23 cellular contexts compared by ENCODE assay signal in the genomic region with DNA sequence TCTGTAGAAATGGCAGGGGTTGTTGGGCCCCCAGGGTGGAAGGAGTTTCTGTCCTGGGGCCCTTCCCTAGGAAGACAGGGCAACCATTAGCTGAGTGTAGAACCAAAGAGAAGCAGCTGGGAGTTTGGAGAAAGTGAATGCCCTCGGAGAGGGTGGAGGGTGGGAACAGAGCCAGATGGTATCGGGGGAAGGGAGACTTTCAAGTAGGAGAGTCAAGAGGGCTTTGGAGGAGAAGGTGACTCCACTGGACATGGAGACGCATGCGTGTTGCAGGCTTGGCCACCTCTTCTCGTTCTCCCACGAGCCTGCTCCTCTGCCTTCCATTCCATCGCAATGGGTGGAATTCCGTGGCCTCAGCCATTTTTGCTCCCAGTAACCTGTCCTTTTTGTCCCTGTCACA. TPM values are rescaled to one million over a fixed set of nuclear protein-coding genes. Genes with fewer than 3 reads are reported as not detected.
DNase-seq lines count a peak whose midpoint lies in the region; TF ChIP-seq lines count a peak whose summit lies in the region.
"Had no signal": no experiment of that assay in that cellular context is flagged by ENCODE, and none has a peak within 500 bp of the region (broad histone marks: within the 10 kb centered on the region; RNA-seq: fewer than 3 reads in every experiment).

No MANE protein-coding gene starts in this region.

- TF ChIP-seq CTCF in H9 (conservative IDR thresholded peaks at IDR 0.05) (no peak), endodermal cell (conservative IDR thresholded peaks at IDR 0.05) (no peak), thyroid gland (IDR thresholded peaks at IDR 0.05) (no peak)

- H3K9me3 Mint-ChIP-seq in H9 (peaks cover 3% of the 10 kb centered on the region in 2 experiments), endodermal cell (peaks cover 4% of the 10 kb centered on the region)
- H3K9me3 Mint-ChIP-seq in activated naive CD8-positive, alpha-beta T cell treated with anti-CD3 and anti-CD28 coated beads for 36 hours = no peaks in the 10 kb centered on the region
- H3K9me3 Mint-ChIP-seq: CD4-positive, alpha-beta T cell had no signal

- no CpG with 5 or more reads among the region's 8 CpGs for WGBS in H9 (ENCODE audit: extremely low coverage, insufficient read length, low lambda C conversion rate)
- 92 to 97% methylated on average over 7 to 8 of the region's 8 CpGs for WGBS in endodermal cell (ENCODE audit: insufficient coverage in 1 of 2, insufficient read length in 1 of 2), 2 experiments
- WGBS in thyroid gland, 2 donors = 55 to 58% methylated on average over 8 of the region's 8 CpGs

- H3K4ac ChIP-seq in H9 (ENCODE audit: low read depth, low read length) = no peak overlapping the region

- H2BK120ac ChIP-seq in H9 (ENCODE audit: low read depth, low read length, poor library complexity, severe bottlenecking) = no peak overlapping the region

- intact Hi-C loops in thyroid gland (cut with DNase I) = no loop called here

- no peaks in the 10 kb centered on the region for H3K79me2 ChIP-seq in H9 (ENCODE audit: insufficient read depth, low read length)

- no peak overlapping the region for H2BK12ac ChIP-seq in H9 (ENCODE audit: insufficient read length, low read depth, low read length)

- H2AFZ ChIP-seq in H9 (ENCODE audit: low read length) = no peak overlapping the region
- H2AFZ ChIP-seq: GM23248 had no signal

- H3K9me3 ChIP-seq in H9 (ENCODE audit: control insufficient read depth, low read depth, low read length) (no peaks in the 10 kb centered on the region), endodermal cell (ENCODE audit: control insufficient read depth, low read length) (peaks cover 3% of the 10 kb centered on the region), thyroid gland (no peaks in the 10 kb centered on the region)
- H3K9me3 ChIP-seq: A549 had no signal

- no peak overlapping the region for H3T11ph ChIP-seq in H9 (ENCODE audit: low read length)

- peak overlapping the region; percentile 26 for H2BK5ac ChIP-seq in H9 (ENCODE audit: insufficient read length, low read length)

- no peak overlapping the region for H3K18ac ChIP-seq in H9 (ENCODE audit: insufficient read length, low read depth, low read length)

- H3K27ac Mint-ChIP-seq in H9 (no peak overlapping the region), endodermal cell (no peak overlapping the region)
- H3K27ac Mint-ChIP-seq in activated naive CD8-positive, alpha-beta T cell treated with anti-CD3 and anti-CD28 coated beads for 36 hours = no peak overlapping the region
- H3K27ac Mint-ChIP-seq: CD4-positive, alpha-beta T cell had no signal

- H3K4me1 Mint-ChIP-seq in H9 (peaks cover 6 to 18% of the 10 kb centered on the region in 2 experiments), endodermal cell (peaks cover 38% of the 10 kb centered on the region)
- no peaks in the 10 kb centered on the region for H3K4me1 Mint-ChIP-seq in activated naive CD8-positive, alpha-beta T cell treated with anti-CD3 and anti-CD28 coated beads for 36 hours

- TF ChIP-seq POLR2A in thyroid gland (IDR thresholded peaks at IDR 0.05) = no peak

- H3K27me3 Mint-ChIP-seq in H9 (ENCODE audit: low read depth) (peaks cover 4% of the 10 kb centered on the region), endodermal cell (ENCODE audit: insufficient read depth) (peaks cover 2% of the 10 kb centered on the region)
- H3K27me3 Mint-ChIP-seq in activated naive CD8-positive, alpha-beta T cell treated with anti-CD3 and anti-CD28 coated beads for 36 hours = peaks cover 14% of the 10 kb centered on the region

- H2AK5ac ChIP-seq in H9 (ENCODE audit: insufficient read length, low read length) = no peak overlapping the region

- no peaks in the 10 kb centered on the region for H3K23me2 ChIP-seq in H9 (ENCODE audit: insufficient read length, low read depth, low read length, poor library complexity, severe bottlenecking)

- H3K4me1 ChIP-seq in H9 (ENCODE audit: insufficient read depth, low read length) = no peaks in the 10 kb centered on the region; the same call in 1 of the 2 replicates
- peaks cover 3% of the 10 kb centered on the region for H3K4me1 ChIP-seq in endodermal cell (ENCODE audit: control insufficient read depth, insufficient read depth, low read length)
- H3K4me1 ChIP-seq in thyroid gland = peaks cover 0 to 7% of the 10 kb centered on the region in 2 donors
- H3K4me1 ChIP-seq: A549; BLaER1 treated with 17β-estradiol and CSF1 and Interleukin-3, amounts not matched to agents 10 nM and 100 nM; SJCRH30 had no signal

- H4K91ac ChIP-seq in H9 (ENCODE audit: insufficient read length, low read depth, low read length) = no peak overlapping the region

- no peak overlapping the region for H3K56ac ChIP-seq in H9 (ENCODE audit: insufficient read length, low read depth, low read length)

- no peak overlapping the region for H3K4me3 ChIP-seq in endodermal cell (ENCODE audit: low read length)
- H3K4me3 ChIP-seq in thyroid gland (replicated peaks in 1 of 3) = no peak overlapping the region
- H3K4me3 ChIP-seq: A549; BLaER1 treated with 17β-estradiol and CSF1 and Interleukin-3, amounts not matched to agents 10 nM and 100 nM; GM23248; SJCRH30 had no signal

- H3K14ac ChIP-seq in H9 (ENCODE audit: insufficient read depth, low read length) = no peak overlapping the region

- H3K27me3 ChIP-seq in H9 (ENCODE audit: insufficient read depth, low read length) = no peaks in the 10 kb centered on the region
- no peaks in the 10 kb centered on the region for H3K27me3 ChIP-seq in endodermal cell (ENCODE audit: control insufficient read depth, insufficient read depth, low read length, poor library complexity, severe bottlenecking)
- H3K27me3 ChIP-seq in thyroid gland = no peaks in the 10 kb centered on the region
- H3K27me3 ChIP-seq: BLaER1 treated with 17β-estradiol and CSF1 and Interleukin-3, amounts not matched to agents 10 nM and 100 nM had no signal

- H3K36me3 ChIP-seq in endodermal cell (ENCODE audit: control insufficient read depth, insufficient read depth, low read length) = no peaks in the 10 kb centered on the region
- H3K36me3 ChIP-seq in thyroid gland = no peaks in the 10 kb centered on the region
- H3K36me3 ChIP-seq: BLaER1 treated with 17β-estradiol and CSF1 and Interleukin-3, amounts not matched to agents 10 nM and 100 nM; SJCRH30 had no signal

- H4K5ac ChIP-seq in H9 (ENCODE audit: insufficient read length, low read depth, low read length) = no peak overlapping the region

- H3K36me3 Mint-ChIP-seq in H9 (ENCODE audit: insufficient read depth in 1 of 3, low read depth in 3 of 3) (peaks cover 2 to 3% (median 2%) of the 10 kb centered on the region in 3 experiments; a peak in 5 of 7 replicates), endodermal cell (ENCODE audit: low read depth) (no peaks in the 10 kb centered on the region)
- H3K36me3 Mint-ChIP-seq in activated naive CD8-positive, alpha-beta T cell treated with anti-CD3 and anti-CD28 coated beads for 36 hours = no peaks in the 10 kb centered on the region

- DNase-seq in H9 (no peak), NCI-H524 treated with DMSO at 0.1 percent for 48 hours (lab: John Stamatoyannopoulos, UW) (peak; percentile 92), endodermal cell (peak; percentile 33), thyroid gland (peak; percentile 73 to 80), NCI-H69 (lab: John Stamatoyannopoulos, UW) (no peak), NCI-H1694 (lab: John Stamatoyannopoulos, UW) (no peak)
- DNase-seq in activated naive CD8-positive, alpha-beta T cell treated with anti-CD3 and anti-CD28 coated beads for 36 hours = no peak
- DNase-seq: AML-193; CD4-positive, alpha-beta T cell; GM23248; H7; KBM-7; MV-4-11; NCI-H1105 treated with DMSO at 0.1 percent for 48 hours; NCI-H146; NCI-H2029; NCI-H2227 treated with DMSO at 0.1 percent for 48 hours; NCI-H748 treated with DMSO at 0.1 percent for 48 hours; NK-92 treated with Interleukin-12 subunit alpha and Interleukin-12 subunit beta, amount 100 ng/mL, for 24 hours; PC-3; SJCRH30 had no signal

- no peak overlapping the region for H2BK20ac ChIP-seq in H9 (ENCODE audit: low read depth, low read length, poor library complexity, severe bottlenecking)

- H3K4me3 Mint-ChIP-seq in H9 (no peak overlapping the region), endodermal cell (no peak overlapping the region)
- H3K4me3 Mint-ChIP-seq in activated naive CD8-positive, alpha-beta T cell treated with anti-CD3 and anti-CD28 coated beads for 36 hours = no peak overlapping the region
- H3K4me3 Mint-ChIP-seq: CD4-positive, alpha-beta T cell had no signal

- H3K27ac ChIP-seq in H9 (ENCODE audit: insufficient read length, low read depth, low read length) (no peak overlapping the region), endodermal cell (ENCODE audit: low read depth, low read length) (no peak overlapping the region), thyroid gland (no peak overlapping the region)
- H3K27ac ChIP-seq: A549; BLaER1 treated with 17β-estradiol and CSF1 and Interleukin-3, amounts not matched to agents 10 nM and 100 nM; GM23248; SJCRH30 had no signal

- H3K9ac ChIP-seq in H9 (ENCODE audit: extremely low read depth, insufficient read length, low read length) (no peak overlapping the region), endodermal cell (ENCODE audit: extremely low read depth, low read length, poor library complexity, severe bottlenecking) (no peak overlapping the region)
- H3K9ac ChIP-seq: BLaER1 treated with 17β-estradiol and CSF1 and Interleukin-3, amounts not matched to agents 10 nM and 100 nM; GM23248 had no signal

- H3K23ac ChIP-seq in H9 (ENCODE audit: insufficient read length, low read depth, low read length) = no peak overlapping the region

- no peak overlapping the region for H2BK15ac ChIP-seq in H9 (ENCODE audit: low read depth, low read length)

- H4K20me1 ChIP-seq in H9 (ENCODE audit: control insufficient read depth, insufficient read depth, insufficient read length) = no peaks in the 10 kb centered on the region
- H4K20me1 ChIP-seq: BLaER1 treated with 17β-estradiol and CSF1 and Interleukin-3, amounts not matched to agents 10 nM and 100 nM had no signal

- H3K79me1 ChIP-seq in H9 (ENCODE audit: insufficient read depth, low read depth, low read length, poor library complexity, severe bottlenecking) = no peaks in the 10 kb centered on the region

- H3K4me2 ChIP-seq in H9 (ENCODE audit: insufficient read depth, insufficient read length, low read length) = no peak overlapping the region
- H3K4me2 ChIP-seq: A549; BLaER1 treated with 17β-estradiol and CSF1 and Interleukin-3, amounts not matched to agents 10 nM and 100 nM had no signal

- H4K8ac ChIP-seq in H9 (replicated peaks; ENCODE audit: insufficient read length, low read depth, low read length) = no peak overlapping the region

RNA-seq across cellular contexts. Expression of gene SLC47A1, which starts 19.4 kb away (rescaled TPM):
- 2.0 and 4.0 TPM in 2 replicates for total RNA-seq in H9 (2021)
- 1 to 10 TPM; 2.5 to 3.1 TPM for total RNA-seq in endodermal cell
- 3.1 TPM for polyA plus RNA-seq in endodermal cell (2013, experiment 1 of 2)
- 2.9 TPM for polyA plus RNA-seq in endodermal cell (2013, experiment 2 of 2)
- total RNA-seq in thyroid gland = 10 to 100 TPM in 2 of 4 donors, 1 to 10 TPM in 2; 4.3 to 48.6 (median 11.8) TPM
- total RNA-seq in activated naive CD8-positive, alpha-beta T cell treated with anti-CD3 and anti-CD28 coated beads for 36 hours = not detected
- total RNA-seq: CD4-positive, alpha-beta T cell; SJCRH30 had no signal

Comparison
In these comparisons a context has a peak if more than half of its experiments do, and no peak if none do; other contexts are left out.
1. DNase-seq: peak in NCI-H524 treated with DMSO at 0.1 percent for 48 hours (single experiment), endodermal cell (single experiment) and thyroid gland (2 of 2); none in H9 (single experiment), activated naive CD8-positive, alpha-beta T cell treated with anti-CD3 and anti-CD28 coated beads for 36 hours (single experiment), NCI-H69 (single experiment) and NCI-H1694 (single experiment).